In the genomic region with DNA sequence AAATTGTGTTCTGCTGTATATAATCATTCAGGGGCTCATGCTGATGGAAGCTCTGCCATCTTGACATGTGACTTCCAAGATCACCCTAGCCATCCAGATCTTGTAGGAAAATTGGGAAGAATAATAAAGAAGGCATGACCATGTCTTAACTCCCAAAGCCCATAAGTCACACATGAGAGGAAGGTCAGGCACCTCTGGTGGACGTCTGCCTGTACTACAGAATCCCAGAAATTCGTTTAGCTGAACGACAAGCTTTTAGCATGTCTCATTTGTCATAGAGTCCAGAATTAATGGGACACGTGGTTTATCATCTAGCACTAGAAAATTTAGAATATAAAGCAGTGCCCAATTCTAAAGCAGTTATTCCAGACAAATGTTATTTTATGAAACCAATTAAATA, we compare ENCODE assay signal across 8 cellular contexts.
DNase-seq lines count a peak whose midpoint lies in the region; ATAC-seq, FAIRE-seq and TF ChIP-seq lines count a peak whose summit lies in the region.

No MANE protein-coding gene starts in this region.

- H3K36me3 Mint-ChIP-seq in chondrocyte (ENCODE audit: low read depth), result peaks cover 1% of the 10 kb centered on the region

- H3K4me3 Mint-ChIP-seq in chondrocyte (ENCODE audit: unreplicated experiment), result no peak overlapping the region

- DNase-seq in HT-29 (ENCODE audit: low spot score), result peak; percentile 49
- DNase-seq in chondrocyte (ENCODE audit: low spot score), result no peak
- no peak for DNase-seq in NK-92 (lab: John Stamatoyannopoulos, UW; ENCODE audit: unreplicated experiment)
- no peak for DNase-seq in RCC 7860 (ENCODE audit: low spot score)

- TF ChIP-seq CTCF in 22Rv1 (IDR thresholded peaks at IDR 0.05) (peak; percentile 67), chondrocyte (IDR thresholded peaks at IDR 0.05) (peak; percentile 65)

- peaks cover 3% of the 10 kb centered on the region for H3K9me3 Mint-ChIP-seq in chondrocyte (ENCODE audit: low read depth)

- no peak overlapping the region for H3K27ac ChIP-seq in 22Rv1

- ATAC-seq in GM19035 (IDR thresholded peaks at IDR 0.05; ENCODE audit: unreplicated experiment) (peak; percentile 84), HG02588 (IDR thresholded peaks at IDR 0.05; ENCODE audit: unreplicated experiment) (no peak), GM19023 (IDR thresholded peaks at IDR 0.05; ENCODE audit: unreplicated experiment) (no peak)

- H3K27me3 Mint-ChIP-seq in chondrocyte (ENCODE audit: low read depth), result peaks cover 18% of the 10 kb centered on the region

- peaks cover 4% of the 10 kb centered on the region for H3K4me1 Mint-ChIP-seq in chondrocyte (ENCODE audit: low read depth)

- FAIRE-seq in RCC 7860 (lab: Jason Lieb, UNC), result no peak

- H3K27ac Mint-ChIP-seq in chondrocyte (ENCODE audit: unreplicated experiment), result no peak overlapping the region
